ENCODE assay signal across 9 cellular contexts in the genomic region with DNA sequence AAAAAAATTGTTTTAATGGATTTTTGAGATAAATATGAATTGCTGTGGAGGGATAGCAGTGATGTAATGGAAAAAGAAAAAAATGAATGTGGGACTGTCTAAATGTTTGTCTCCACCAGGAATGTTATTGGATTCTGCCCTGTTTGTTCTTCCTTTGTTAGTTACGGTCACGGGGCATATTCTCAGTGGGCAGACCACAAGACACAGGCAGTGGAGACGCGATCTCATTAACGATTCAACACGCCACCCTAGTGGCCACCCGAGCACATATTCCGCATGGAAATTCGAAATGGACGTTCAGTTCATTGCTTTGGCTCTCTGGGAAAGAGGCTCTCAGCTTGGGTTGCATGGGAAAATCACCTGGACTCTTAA.
DNase-seq lines count a peak whose midpoint lies in the region; ATAC-seq and TF ChIP-seq lines count a peak whose summit lies in the region.
"Had no signal": no experiment of that assay in that cellular context is flagged by ENCODE, and none has a peak within 500 bp of the region (broad histone marks: within the 10 kb centered on the region; RNA-seq: fewer than 3 reads in every experiment).

No MANE protein-coding gene starts in this region.

- H3K4me3 Mint-ChIP-seq in neural progenitor cell = no peak overlapping the region
- H3K4me3 Mint-ChIP-seq in CD8-positive, alpha-beta memory T cell = no peak overlapping the region
- no peak overlapping the region for H3K4me3 Mint-ChIP-seq in naive thymus-derived CD4-positive, alpha-beta T cell

- peaks cover 2% of the 10 kb centered on the region for H3K27me3 Mint-ChIP-seq in neural progenitor cell (ENCODE audit: insufficient read depth, low read depth)
- peaks cover 3% of the 10 kb centered on the region in 2 donors for H3K27me3 Mint-ChIP-seq in CD8-positive, alpha-beta memory T cell
- peaks cover 0 to 17% (median 7%) of the 10 kb centered on the region in 5 donors for H3K27me3 Mint-ChIP-seq in naive thymus-derived CD4-positive, alpha-beta T cell

- H3K79me2 ChIP-seq in neural progenitor cell (ENCODE audit: low read depth) = no peaks in the 10 kb centered on the region

- intact Hi-C loops in naive thymus-derived CD4-positive, alpha-beta T cell (cut with micrococcal nuclease) = no loop called here

- H3K9ac ChIP-seq in endocrine pancreas (ENCODE audit: control insufficient read depth, insufficient read depth, low read length) (no peak overlapping the region), neural progenitor cell (no peak overlapping the region)

- peak overlapping the region; percentile 53 for H3K27ac Mint-ChIP-seq in neural progenitor cell
- no peak overlapping the region for H3K27ac Mint-ChIP-seq in CD8-positive, alpha-beta memory T cell
- no peak overlapping the region for H3K27ac Mint-ChIP-seq in naive thymus-derived CD4-positive, alpha-beta T cell
- H3K27ac Mint-ChIP-seq in activated naive CD4-positive, alpha-beta T cell treated with anti-CD3 and anti-CD28 coated beads, Interleukin-2, amount 50 U/mL, for 72 hours = no peak overlapping the region

- H3K4me1 ChIP-seq in endocrine pancreas (ENCODE audit: control insufficient read depth, insufficient read depth, low read length) = peaks cover 21% of the 10 kb centered on the region
- H3K4me1 ChIP-seq in neural progenitor cell = peaks cover 18% of the 10 kb centered on the region
- H3K4me1 ChIP-seq in CD8-positive, alpha-beta memory T cell (ENCODE audit: insufficient read depth, low read length) = no peaks in the 10 kb centered on the region
- no peaks in the 10 kb centered on the region for H3K4me1 ChIP-seq in naive thymus-derived CD4-positive, alpha-beta T cell (ENCODE audit: control insufficient read depth in 2 of 2, insufficient read depth in 2 of 2, low read length in 2 of 2)

- no peaks in the 10 kb centered on the region for H3K36me3 ChIP-seq in endocrine pancreas (ENCODE audit: control insufficient read depth, insufficient read depth, low read length)
- no peaks in the 10 kb centered on the region for H3K36me3 ChIP-seq in neural progenitor cell
- H3K36me3 ChIP-seq in CD8-positive, alpha-beta memory T cell (ENCODE audit: insufficient read depth, low read length) = no peaks in the 10 kb centered on the region
- H3K36me3 ChIP-seq in naive thymus-derived CD4-positive, alpha-beta T cell (ENCODE audit: control insufficient read depth in 2 of 3, insufficient read depth in 3 of 3, low read length in 3 of 3) = no peaks in the 10 kb centered on the region
- H3K36me3 ChIP-seq: suprapubic skin had no signal

- no peak overlapping the region for H2AFZ ChIP-seq in neural progenitor cell (replicated peaks)

- peaks cover 1% of the 10 kb centered on the region for H3K36me3 Mint-ChIP-seq in neural progenitor cell
- H3K36me3 Mint-ChIP-seq in CD8-positive, alpha-beta memory T cell = no peaks in the 10 kb centered on the region
- H3K36me3 Mint-ChIP-seq in naive thymus-derived CD4-positive, alpha-beta T cell = no peaks in the 10 kb centered on the region
- H3K36me3 Mint-ChIP-seq in activated naive CD4-positive, alpha-beta T cell treated with anti-CD3 and anti-CD28 coated beads, Interleukin-2, amount 50 U/mL, for 72 hours = no peaks in the 10 kb centered on the region

- POLR2A ChIA-PET in CD8-positive, alpha-beta memory T cell (lab: Charles Lee) = no interaction called here
- POLR2A ChIA-PET in naive thymus-derived CD4-positive, alpha-beta T cell (lab: Charles Lee) = no interaction called here

- H3K27me3 ChIP-seq in endocrine pancreas (ENCODE audit: control insufficient read depth, insufficient read depth, low read length) (no peaks in the 10 kb centered on the region), neural progenitor cell (no peaks in the 10 kb centered on the region)
- H3K27me3 ChIP-seq in CD8-positive, alpha-beta memory T cell (ENCODE audit: insufficient read depth, low read length, poor library complexity, severe bottlenecking) = no peaks in the 10 kb centered on the region
- H3K27me3 ChIP-seq in naive thymus-derived CD4-positive, alpha-beta T cell (ENCODE audit: control insufficient read depth in 2 of 2, insufficient read depth in 2 of 2, low read length in 2 of 2) = no peaks in the 10 kb centered on the region
- H3K27me3 ChIP-seq: suprapubic skin had no signal

- TF ChIP-seq CTCF in neural progenitor cell (IDR thresholded peaks at IDR 0.05) = peak; percentile 32

- no peaks in the 10 kb centered on the region for H3F3A ChIP-seq in neural progenitor cell (ENCODE audit: low read depth)

- H3K9me3 Mint-ChIP-seq in neural progenitor cell = peaks cover 2% of the 10 kb centered on the region
- H3K9me3 Mint-ChIP-seq in CD8-positive, alpha-beta memory T cell = peaks cover 0 to 1% (median 0%) of the 10 kb centered on the region in 5 donors
- H3K9me3 Mint-ChIP-seq in naive thymus-derived CD4-positive, alpha-beta T cell = peaks cover 0 to 4% (median 0%) of the 10 kb centered on the region in 11 donors
- H3K9me3 Mint-ChIP-seq in activated naive CD4-positive, alpha-beta T cell treated with anti-CD3 and anti-CD28 coated beads, Interleukin-2, amount 50 U/mL, for 72 hours = peaks cover 3 to 5% of the 10 kb centered on the region in 2 donors

- DNase-seq in DMS53 treated with DMSO at 0.1 percent for 48 hours (lab: John Stamatoyannopoulos, UW; ENCODE audit: unreplicated experiment) = peak; percentile 20
- DNase-seq in NCI-H2196 treated with DMSO at 0.1 percent for 48 hours (lab: John Stamatoyannopoulos, UW; ENCODE audit: unreplicated experiment) = peak; percentile 78
- no peak for DNase-seq in neural progenitor cell (ENCODE audit: low spot score)
- no peak for DNase-seq in CD8-positive, alpha-beta memory T cell
- DNase-seq in MV-4-11 (lab: John Stamatoyannopoulos, UW) = no peak
- DNase-seq in naive thymus-derived CD4-positive, alpha-beta T cell = no peak
- DNase-seq in activated naive CD4-positive, alpha-beta T cell treated with anti-CD3 and anti-CD28 coated beads, Interleukin-2, amount 50 U/mL, for 72 hours (ENCODE audit: low spot score in 2 of 2) = no peak

- H3K4me3 ChIP-seq in endocrine pancreas (ENCODE audit: control insufficient read depth, insufficient read depth, low read length) (peak overlapping the region; percentile 22), neural progenitor cell (no peak overlapping the region)
- H3K4me3 ChIP-seq in CD8-positive, alpha-beta memory T cell (ENCODE audit: low read length) = no peak overlapping the region
- no peak overlapping the region for H3K4me3 ChIP-seq in naive thymus-derived CD4-positive, alpha-beta T cell (ENCODE audit: low read length)
- H3K4me3 ChIP-seq: suprapubic skin had no signal

- CTCF ChIA-PET in CD8-positive, alpha-beta memory T cell (lab: Charles Lee) = no interaction called here
- CTCF ChIA-PET in naive thymus-derived CD4-positive, alpha-beta T cell (lab: Charles Lee) = no interaction called here

- H3K27ac ChIP-seq in neural progenitor cell = no peak overlapping the region
- no peak overlapping the region for H3K27ac ChIP-seq in CD8-positive, alpha-beta memory T cell (ENCODE audit: low read depth, low read length)
- H3K27ac ChIP-seq in naive thymus-derived CD4-positive, alpha-beta T cell (ENCODE audit: low read depth, low read length) = no peak overlapping the region
- H3K27ac ChIP-seq: suprapubic skin had no signal

- H3K9me3 ChIP-seq in endocrine pancreas (ENCODE audit: control insufficient read depth, low read length) (no peaks in the 10 kb centered on the region), neural progenitor cell (ENCODE audit: low read depth) (no peaks in the 10 kb centered on the region)
- no peaks in the 10 kb centered on the region for H3K9me3 ChIP-seq in CD8-positive, alpha-beta memory T cell (ENCODE audit: low read length)
- H3K9me3 ChIP-seq in naive thymus-derived CD4-positive, alpha-beta T cell (ENCODE audit: control insufficient read depth in 2 of 3, low read length in 3 of 3) = no peaks in the 10 kb centered on the region
- H3K9me3 ChIP-seq: suprapubic skin had no signal

- H4K20me1 ChIP-seq in neural progenitor cell (ENCODE audit: low read depth) = no peaks in the 10 kb centered on the region

- H3K4me1 Mint-ChIP-seq in neural progenitor cell = peaks cover 40% of the 10 kb centered on the region
- no peaks in the 10 kb centered on the region for H3K4me1 Mint-ChIP-seq in CD8-positive, alpha-beta memory T cell
- H3K4me1 Mint-ChIP-seq in naive thymus-derived CD4-positive, alpha-beta T cell = no peaks in the 10 kb centered on the region

- no peak overlapping the region for H3K4me2 ChIP-seq in neural progenitor cell

- ATAC-seq in naive thymus-derived CD4-positive, alpha-beta T cell = no peak
- ATAC-seq in activated naive CD4-positive, alpha-beta T cell treated with anti-CD3 and anti-CD28 coated beads, Interleukin-2, amount 50 U/mL, for 72 hours = no peak

Comparison
In these comparisons a context has a peak if more than half of its experiments do, and no peak if none do; other contexts are left out.
1. DNase-seq: peak in DMS53 treated with DMSO at 0.1 percent for 48 hours (single experiment) and NCI-H2196 treated with DMSO at 0.1 percent for 48 hours (single experiment); none in neural progenitor cell (single experiment), CD8-positive, alpha-beta memory T cell (0 of 5), MV-4-11 (single experiment), naive thymus-derived CD4-positive, alpha-beta T cell (0 of 9) and activated naive CD4-positive, alpha-beta T cell treated with anti-CD3 and anti-CD28 coated beads, Interleukin-2, amount 50 U/mL, for 72 hours (0 of 2).